Comparison of ENCODE assay signal across 1 cellular context in genomic region chr2:178804791-178805190, GRCh38.
TF ChIP-seq lines count a peak whose summit lies in the region.

No MANE protein-coding gene starts in this region.

TF ChIP-seq in endothelial cell of umbilical vein, 7 proteins besides CTCF, POLR2A, EP300 and RAD21 (continued from another document):
- no peak for TF ChIP-seq FOS (IDR thresholded peaks at IDR 0.05; ENCODE audit: borderline replicate concordance, insufficient read depth, low read length)
- TF ChIP-seq GATA2 (IDR thresholded peaks at IDR 0.05; ENCODE audit: insufficient read depth, insufficient read length, low read depth, low read length), result no peak
- no peak for TF ChIP-seq MAX (IDR thresholded peaks at IDR 0.05; ENCODE audit: insufficient read depth, insufficient read length)
- no peak for TF ChIP-seq EZH2 (IDR thresholded peaks at IDR 0.05; ENCODE audit: borderline replicate concordance, low read depth, low read length, severe bottlenecking)
- TF ChIP-seq JUN (IDR thresholded peaks at IDR 0.05; ENCODE audit: borderline replicate concordance, insufficient read depth, insufficient read length, low read depth), result no peak
